ENCODE assay signal across 29 cellular contexts in the genomic region with DNA sequence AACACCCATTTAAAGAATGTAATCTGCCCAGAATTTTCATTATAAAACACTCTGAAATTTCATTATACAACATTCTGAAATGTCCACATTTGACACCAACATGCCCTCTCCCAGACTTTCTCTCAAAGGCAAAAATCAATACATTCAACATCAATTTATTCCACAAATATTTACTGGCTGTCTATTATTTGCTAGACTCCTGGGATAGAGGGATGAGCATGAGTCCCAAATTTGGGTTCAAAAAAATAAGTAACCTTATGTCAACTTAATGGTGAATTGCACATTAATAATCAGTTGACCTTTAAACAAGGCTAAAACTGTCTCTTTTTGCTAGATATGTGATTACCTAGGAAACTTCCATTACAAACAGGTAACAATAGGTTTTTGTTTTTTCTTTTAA.
"Had no signal": no experiment of that assay in that cellular context is flagged by ENCODE, and none has a peak within 500 bp of the region (broad histone marks: within the 10 kb centered on the region; RNA-seq: fewer than 3 reads in every experiment).

No MANE protein-coding gene starts in this region.

- H3K4me1 Mint-ChIP-seq: natural killer cell, nephron progenitor cell, neural progenitor cell had no signal

- H3K27me3 ChIP-seq: neural progenitor cell, neutrophil, ovary, right atrium auricular region, right lobe of liver, tibial nerve, vagina had no signal

- H3K27ac Mint-ChIP-seq: natural killer cell; nephron progenitor cell; neural progenitor cell; progenitor cell of endocrine pancreas; stimulated activated memory B cell treated with anti-CD40 and anti-IgM and Interleukin-4, amounts not matched to agents 10 μg/mL and 1 μg/mL and 100 μg/mL, for 72 hours; stimulated activated naive CD8-positive, alpha-beta T cell treated with anti-CD3 and anti-CD28 coated beads, Interleukin-15, amount 100 ng/mL, for 72 hours; type B pancreatic cell had no signal

- FAIRE-seq: keratinocyte had no signal

- H3K4me2 ChIP-seq: neural progenitor cell, smooth muscle cell had no signal

- H3K27ac ChIP-seq: lower lobe of right lung, neural progenitor cell, neutrophil, ovary, right atrium auricular region, right lobe of liver, tibial nerve, vagina had no signal

- H3K9me3 Mint-ChIP-seq: natural killer cell; nephron progenitor cell; neural progenitor cell; stimulated activated memory B cell treated with anti-CD40 and anti-IgM and Interleukin-4, amounts not matched to agents 10 μg/mL and 1 μg/mL and 100 μg/mL, for 72 hours; stimulated activated naive CD8-positive, alpha-beta T cell treated with anti-CD3 and anti-CD28 coated beads, Interleukin-15, amount 100 ng/mL, for 72 hours; type B pancreatic cell had no signal

- ATAC-seq: left cardiac atrium; left lobe of liver; left ventricle myocardium superior; lower lobe of right lung; natural killer cell; stimulated activated memory B cell treated with anti-CD40 and anti-IgM and Interleukin-4, amounts not matched to agents 10 μg/mL and 1 μg/mL and 100 μg/mL, for 72 hours had no signal

- H3K9ac ChIP-seq: neural progenitor cell had no signal

- H3K4me1 ChIP-seq: lower lobe of right lung, neural progenitor cell, right atrium auricular region, right lobe of liver, tibial nerve, vagina had no signal

- H2AFZ ChIP-seq: neural progenitor cell had no signal

- H3K4me3 Mint-ChIP-seq: natural killer cell; nephron progenitor cell; neural progenitor cell; stimulated activated memory B cell treated with anti-CD40 and anti-IgM and Interleukin-4, amounts not matched to agents 10 μg/mL and 1 μg/mL and 100 μg/mL, for 72 hours; stimulated activated naive CD8-positive, alpha-beta T cell treated with anti-CD3 and anti-CD28 coated beads, Interleukin-15, amount 100 ng/mL, for 72 hours; type B pancreatic cell had no signal

- H3K36me3 Mint-ChIP-seq: natural killer cell; neural progenitor cell; stimulated activated memory B cell treated with anti-CD40 and anti-IgM and Interleukin-4, amounts not matched to agents 10 μg/mL and 1 μg/mL and 100 μg/mL, for 72 hours; type B pancreatic cell had no signal

- DNase-seq: kidney glomerular epithelial cell; left cardiac atrium; left ventricle myocardium superior; lower lobe of right lung; mammary epithelial cell; mesenchymal stem cell; natural killer cell; nephron progenitor cell; occipital lobe; ovary; right lobe of liver; stimulated activated CD4-positive, alpha-beta T cell treated with anti-CD3 and anti-CD28 coated beads, Interleukin-1b, Interleukin-23, amount 100 ng/mL, for 48 hours; stimulated activated CD4-positive, alpha-beta T cell treated with anti-CD3 and anti-CD28 coated beads, Interleukin-2, amount 100 ng/mL, for 48 hours; stimulated activated CD4-positive, alpha-beta T cell treated with anti-CD3 and anti-CD28 coated beads, Interleukin-4, amount 100 ng/mL, for 4 hours; stimulated activated CD8-positive, alpha-beta memory T cell treated with anti-CD3 and anti-CD28 coated beads, Interleukin-4, amount 100 ng/mL, for 48 hours; stimulated activated naive CD4-positive, alpha-beta T cell treated with Interleukin-2 at 50 U/mL for 16 hours; stimulated activated naive CD8-positive, alpha-beta T cell treated with anti-CD3 and anti-CD28 coated beads, Interleukin-15, amount 100 ng/mL, for 72 hours; substantia nigra had no signal

- H3K36me3 ChIP-seq: lower lobe of right lung, neural progenitor cell, neutrophil, ovary, right atrium auricular region, right lobe of liver, tibial nerve, vagina had no signal

- H3K27me3 Mint-ChIP-seq: progenitor cell of endocrine pancreas; stimulated activated memory B cell treated with anti-CD40 and anti-IgM and Interleukin-4, amounts not matched to agents 10 μg/mL and 1 μg/mL and 100 μg/mL, for 72 hours; stimulated activated naive CD8-positive, alpha-beta T cell treated with anti-CD3 and anti-CD28 coated beads, Interleukin-15, amount 100 ng/mL, for 72 hours; type B pancreatic cell had no signal

- H3K9me3 ChIP-seq: lower lobe of right lung, neutrophil, ovary, right atrium auricular region, right lobe of liver, tibial nerve, vagina had no signal

- H3K4me3 ChIP-seq: lower lobe of right lung, neural progenitor cell, ovary, right atrium auricular region, right lobe of liver, smooth muscle cell, tibial nerve, vagina had no signal
